In the genomic region with DNA sequence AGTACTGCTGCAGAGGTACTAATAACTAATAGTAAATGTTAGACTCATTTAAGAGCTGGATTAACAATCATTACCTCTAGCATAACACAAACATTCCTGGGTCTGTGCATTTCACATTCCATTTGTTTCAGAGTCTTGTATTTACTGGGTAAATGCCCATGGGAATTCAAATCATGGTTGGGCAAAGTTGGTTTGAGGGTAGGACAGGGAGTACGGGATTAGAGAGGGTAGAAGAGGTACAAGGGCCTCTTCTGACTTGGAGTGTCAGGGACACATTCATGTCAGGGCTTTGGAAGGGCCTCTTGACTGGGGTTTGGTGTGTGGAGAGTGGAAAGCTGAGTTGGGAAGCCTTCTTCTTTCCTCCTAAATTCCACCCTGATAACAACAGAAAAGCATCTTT, we compare ENCODE assay signal across 2 cellular contexts.
TF ChIP-seq lines count a peak whose summit lies in the region.

No MANE protein-coding gene starts in this region.

TF ChIP-seq in IMR-90, 13 proteins besides CTCF, POLR2A, EP300 and RAD21:
- TF ChIP-seq NFE2L2 (IDR thresholded peaks at IDR 0.05; ENCODE audit: low read depth, low read length) = no peak
- TF ChIP-seq, protein P1, sequence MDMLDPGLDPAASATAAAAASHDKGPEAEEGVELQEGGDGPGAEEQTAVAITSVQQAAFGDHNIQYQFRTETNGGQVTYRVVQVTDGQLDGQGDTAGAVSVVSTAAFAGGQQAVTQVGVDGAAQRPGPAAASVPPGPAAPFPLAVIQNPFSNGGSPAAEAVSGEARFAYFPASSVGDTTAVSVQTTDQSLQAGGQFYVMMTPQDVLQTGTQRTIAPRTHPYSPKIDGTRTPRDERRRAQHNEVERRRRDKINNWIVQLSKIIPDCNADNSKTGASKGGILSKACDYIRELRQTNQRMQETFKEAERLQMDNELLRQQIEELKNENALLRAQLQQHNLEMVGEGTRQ (IDR thresholded peaks at IDR 0.05; ENCODE audit: low read depth, low read length) = no peak
- TF ChIP-seq CHD1 (IDR thresholded peaks at IDR 0.05; ENCODE audit: low read depth, low read length) = no peak
- TF ChIP-seq CEBPB (IDR thresholded peaks at IDR 0.05; ENCODE audit: low read depth, low read length) = no peak
- TF ChIP-seq BHLHE40 (IDR thresholded peaks at IDR 0.05; ENCODE audit: low read depth, low read length) = no peak
- no peak for TF ChIP-seq MXI1 (IDR thresholded peaks at IDR 0.05; ENCODE audit: borderline replicate concordance, low read depth, low read length)
- no peak for TF ChIP-seq RFX5 (IDR thresholded peaks at IDR 0.05; ENCODE audit: low read depth, low read length)

TF ChIP-seq in HepG2, 621 proteins besides CTCF, POLR2A, EP300 and RAD21:
- TF ChIP-seq, protein P2, sequence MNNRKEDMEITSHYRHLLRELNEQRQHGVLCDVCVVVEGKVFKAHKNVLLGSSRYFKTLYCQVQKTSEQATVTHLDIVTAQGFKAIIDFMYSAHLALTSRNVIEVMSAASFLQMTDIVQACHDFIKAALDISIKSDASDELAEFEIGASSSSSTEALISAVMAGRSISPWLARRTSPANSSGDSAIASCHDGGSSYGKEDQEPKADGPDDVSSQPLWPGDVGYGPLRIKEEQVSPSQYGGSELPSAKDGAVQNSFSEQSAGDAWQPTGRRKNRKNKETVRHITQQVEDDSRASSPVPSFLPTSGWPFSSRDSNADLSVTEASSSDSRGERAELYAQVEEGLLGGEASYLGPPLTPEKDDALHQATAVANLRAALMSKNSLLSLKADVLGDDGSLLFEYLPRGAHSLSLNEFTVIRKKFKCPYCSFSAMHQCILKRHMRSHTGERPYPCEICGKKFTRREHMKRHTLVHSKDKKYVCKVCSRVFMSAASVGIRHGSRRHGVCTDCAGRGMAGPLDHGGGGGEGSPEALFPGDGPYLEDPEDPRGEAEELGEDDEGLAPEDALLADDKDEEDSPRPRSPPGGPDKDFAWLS (CRISPR knock-in tag; IDR thresholded peaks at IDR 0.05; ENCODE audit: borderline replicate concordance) = no peak
- no peak for TF ChIP-seq PHF21A (CRISPR knock-in tag; IDR thresholded peaks at IDR 0.05)
- TF ChIP-seq, protein P3, sequence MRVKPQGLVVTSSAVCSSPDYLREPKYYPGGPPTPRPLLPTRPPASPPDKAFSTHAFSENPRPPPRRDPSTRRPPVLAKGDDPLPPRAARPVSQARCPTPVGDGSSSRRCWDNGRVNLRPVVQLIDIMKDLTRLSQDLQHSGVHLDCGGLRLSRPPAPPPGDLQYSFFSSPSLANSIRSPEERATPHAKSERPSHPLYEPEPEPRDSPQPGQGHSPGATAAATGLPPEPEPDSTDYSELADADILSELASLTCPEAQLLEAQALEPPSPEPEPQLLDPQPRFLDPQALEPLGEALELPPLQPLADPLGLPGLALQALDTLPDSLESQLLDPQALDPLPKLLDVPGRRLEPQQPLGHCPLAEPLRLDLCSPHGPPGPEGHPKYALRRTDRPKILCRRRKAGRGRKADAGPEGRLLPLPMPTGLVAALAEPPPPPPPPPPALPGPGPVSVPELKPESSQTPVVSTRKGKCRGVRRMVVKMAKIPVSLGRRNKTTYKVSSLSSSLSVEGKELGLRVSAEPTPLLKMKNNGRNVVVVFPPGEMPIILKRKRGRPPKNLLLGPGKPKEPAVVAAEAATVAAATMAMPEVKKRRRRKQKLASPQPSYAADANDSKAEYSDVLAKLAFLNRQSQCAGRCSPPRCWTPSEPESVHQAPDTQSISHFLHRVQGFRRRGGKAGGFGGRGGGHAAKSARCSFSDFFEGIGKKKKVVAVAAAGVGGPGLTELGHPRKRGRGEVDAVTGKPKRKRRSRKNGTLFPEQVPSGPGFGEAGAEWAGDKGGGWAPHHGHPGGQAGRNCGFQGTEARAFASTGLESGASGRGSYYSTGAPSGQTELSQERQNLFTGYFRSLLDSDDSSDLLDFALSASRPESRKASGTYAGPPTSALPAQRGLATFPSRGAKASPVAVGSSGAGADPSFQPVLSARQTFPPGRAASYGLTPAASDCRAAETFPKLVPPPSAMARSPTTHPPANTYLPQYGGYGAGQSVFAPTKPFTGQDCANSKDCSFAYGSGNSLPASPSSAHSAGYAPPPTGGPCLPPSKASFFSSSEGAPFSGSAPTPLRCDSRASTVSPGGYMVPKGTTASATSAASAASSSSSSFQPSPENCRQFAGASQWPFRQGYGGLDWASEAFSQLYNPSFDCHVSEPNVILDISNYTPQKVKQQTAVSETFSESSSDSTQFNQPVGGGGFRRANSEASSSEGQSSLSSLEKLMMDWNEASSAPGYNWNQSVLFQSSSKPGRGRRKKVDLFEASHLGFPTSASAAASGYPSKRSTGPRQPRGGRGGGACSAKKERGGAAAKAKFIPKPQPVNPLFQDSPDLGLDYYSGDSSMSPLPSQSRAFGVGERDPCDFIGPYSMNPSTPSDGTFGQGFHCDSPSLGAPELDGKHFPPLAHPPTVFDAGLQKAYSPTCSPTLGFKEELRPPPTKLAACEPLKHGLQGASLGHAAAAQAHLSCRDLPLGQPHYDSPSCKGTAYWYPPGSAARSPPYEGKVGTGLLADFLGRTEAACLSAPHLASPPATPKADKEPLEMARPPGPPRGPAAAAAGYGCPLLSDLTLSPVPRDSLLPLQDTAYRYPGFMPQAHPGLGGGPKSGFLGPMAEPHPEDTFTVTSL (CRISPR knock-in tag; IDR thresholded peaks at IDR 0.05; ENCODE audit: borderline replicate concordance) = no peak
- TF ChIP-seq ZSCAN12 (CRISPR knock-in tag; IDR thresholded peaks at IDR 0.05) = no peak
- TF ChIP-seq TCF12 (IDR thresholded peaks at IDR 0.05) = no peak
- TF ChIP-seq TCF12 (CRISPR knock-in tag; IDR thresholded peaks at IDR 0.05) = no peak
- no peak for TF ChIP-seq KDM2A (CRISPR knock-in tag; IDR thresholded peaks at IDR 0.05; ENCODE audit: borderline replicate concordance, low read depth)
